ENCODE assay signal across 16 cellular contexts in the genomic region with DNA sequence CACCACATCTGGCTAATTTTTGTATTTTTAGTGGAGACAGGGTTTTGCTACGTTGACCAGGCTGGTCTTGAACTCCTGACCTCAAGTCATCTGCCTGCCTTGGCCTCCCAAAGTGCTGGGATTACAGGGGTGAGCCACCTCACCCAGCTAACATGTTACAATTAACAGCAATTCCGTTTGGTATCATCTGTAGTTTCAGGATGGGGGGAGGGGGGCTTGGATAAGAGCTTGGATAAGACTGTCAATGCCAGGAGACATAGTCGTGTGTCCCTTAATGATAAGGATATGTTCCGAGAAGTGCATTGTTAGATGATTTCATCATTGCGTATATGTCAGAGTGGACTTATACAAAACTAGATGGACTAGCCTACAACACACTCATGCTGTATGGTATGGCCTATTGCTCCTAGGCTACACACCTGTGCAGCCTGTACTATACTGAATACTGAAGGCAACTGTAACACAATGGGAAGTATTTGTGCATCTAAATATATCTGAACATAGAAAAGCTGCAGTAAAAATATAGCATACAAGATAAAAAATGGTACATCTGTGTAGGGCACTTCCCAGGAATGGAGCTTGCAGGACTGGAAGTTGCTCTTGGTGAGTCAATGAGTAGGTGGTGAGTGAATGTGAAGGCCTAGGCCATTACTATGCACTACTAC.
"Had no signal": no experiment of that assay in that cellular context is flagged by ENCODE, and none has a peak within 500 bp of the region (broad histone marks: within the 10 kb centered on the region; RNA-seq: fewer than 3 reads in every experiment).

No MANE protein-coding gene starts in this region.

- FAIRE-seq: islet of Langerhans had no signal

- H3K36me3 Mint-ChIP-seq: activated CD8-positive, alpha-beta memory T cell treated with anti-CD3 and anti-CD28 coated beads, Interleukin-2, amount 10 ng/mL, durations not matched to agents 7 days and 5 days; activated naive CD4-positive, alpha-beta T cell treated with anti-CD3 and anti-CD28 coated beads, Interleukin-2, amount 50 U/mL, for 72 hours; natural killer cell; stimulated activated naive B cell treated with anti-CD40 and anti-IgM and Interleukin-4, amounts not matched to agents 10 μg/mL and 1 μg/mL and 100 μg/mL, for 72 hours had no signal

- H3K27ac Mint-ChIP-seq: activated CD8-positive, alpha-beta memory T cell treated with anti-CD3 and anti-CD28 coated beads, Interleukin-2, amount 10 ng/mL, durations not matched to agents 7 days and 5 days; activated naive CD4-positive, alpha-beta T cell treated with anti-CD3 and anti-CD28 coated beads, Interleukin-2, amount 50 U/mL, for 72 hours; natural killer cell; stimulated activated naive B cell treated with anti-CD40 and anti-IgM and Interleukin-4, amounts not matched to agents 10 μg/mL and 1 μg/mL and 100 μg/mL, for 72 hours; T-helper 2 cell treated with Interferon-gamma antibody and Interleukin-4, amounts not matched to agents 5 μg/mL and 100 μg/mL, for 36 hours had no signal

- H3K4me1 Mint-ChIP-seq: activated CD8-positive, alpha-beta memory T cell treated with anti-CD3 and anti-CD28 coated beads, Interleukin-2, amount 10 ng/mL, durations not matched to agents 7 days and 5 days had no signal

- ATAC-seq: activated CD8-positive, alpha-beta memory T cell treated with anti-CD3 and anti-CD28 coated beads, Interleukin-2, amount 10 ng/mL, durations not matched to agents 7 days and 5 days; activated naive CD4-positive, alpha-beta T cell treated with anti-CD3 and anti-CD28 coated beads, Interleukin-2, amount 50 U/mL, for 72 hours; gastroesophageal sphincter; natural killer cell; stimulated activated naive B cell treated with anti-CD40 and anti-IgM and Interleukin-4, amounts not matched to agents 10 μg/mL and 1 μg/mL and 100 μg/mL, for 72 hours had no signal

- H3K36me3 ChIP-seq: gastroesophageal sphincter, tibial nerve, WERI-Rb-1 had no signal

- H3K27me3 ChIP-seq: gastroesophageal sphincter, tibial nerve had no signal

- H3K9me3 ChIP-seq: gastroesophageal sphincter, tibial nerve had no signal

- DNase-seq: activated CD4-positive, alpha-beta T cell treated with anti-CD3 and anti-CD28 coated beads, Interleukin-2, amount 50 U/mL, for 48 hours; activated CD8-positive, alpha-beta memory T cell treated with anti-CD3 and anti-CD28 coated beads, Interleukin-2, amount 10 ng/mL, durations not matched to agents 7 days and 5 days; activated effector memory CD4-positive, alpha-beta T cell treated with Interleukin-2 at 50 U/mL for 16 hours; activated T-cell treated with anti-CD3 and anti-CD28 coated beads, Interleukin-2, amount 50 U/mL, for 1 hour; central memory CD4-positive, alpha-beta T cell; natural killer cell; stimulated activated CD4-positive, alpha-beta T cell treated with anti-CD3 and anti-CD28 coated beads, Interleukin-2, amount 100 ng/mL, for 48 hours; stimulated activated naive B cell treated with anti-CD40 and anti-IgM and Interleukin-4, amounts not matched to agents 10 μg/mL and 1 μg/mL and 100 μg/mL, for 72 hours; WERI-Rb-1 had no signal

- H3K4me3 Mint-ChIP-seq: activated CD8-positive, alpha-beta memory T cell treated with anti-CD3 and anti-CD28 coated beads, Interleukin-2, amount 10 ng/mL, durations not matched to agents 7 days and 5 days; natural killer cell; stimulated activated naive B cell treated with anti-CD40 and anti-IgM and Interleukin-4, amounts not matched to agents 10 μg/mL and 1 μg/mL and 100 μg/mL, for 72 hours; T-helper 2 cell treated with Interferon-gamma antibody and Interleukin-4, amounts not matched to agents 5 μg/mL and 100 μg/mL, for 36 hours had no signal

- H3K4me3 ChIP-seq: coronary artery, gastroesophageal sphincter, lung, tibial nerve had no signal

- H3K27ac ChIP-seq: coronary artery, gastroesophageal sphincter, tibial nerve, WERI-Rb-1 had no signal

- H3K27me3 Mint-ChIP-seq: activated CD8-positive, alpha-beta memory T cell treated with anti-CD3 and anti-CD28 coated beads, Interleukin-2, amount 10 ng/mL, durations not matched to agents 7 days and 5 days; stimulated activated naive B cell treated with anti-CD40 and anti-IgM and Interleukin-4, amounts not matched to agents 10 μg/mL and 1 μg/mL and 100 μg/mL, for 72 hours had no signal

- H3K9me3 Mint-ChIP-seq: activated naive CD4-positive, alpha-beta T cell treated with anti-CD3 and anti-CD28 coated beads, Interleukin-2, amount 50 U/mL, for 72 hours; natural killer cell; stimulated activated naive B cell treated with anti-CD40 and anti-IgM and Interleukin-4, amounts not matched to agents 10 μg/mL and 1 μg/mL and 100 μg/mL, for 72 hours; T-helper 2 cell treated with Interferon-gamma antibody and Interleukin-4, amounts not matched to agents 5 μg/mL and 100 μg/mL, for 36 hours had no signal
